In the genomic region with DNA sequence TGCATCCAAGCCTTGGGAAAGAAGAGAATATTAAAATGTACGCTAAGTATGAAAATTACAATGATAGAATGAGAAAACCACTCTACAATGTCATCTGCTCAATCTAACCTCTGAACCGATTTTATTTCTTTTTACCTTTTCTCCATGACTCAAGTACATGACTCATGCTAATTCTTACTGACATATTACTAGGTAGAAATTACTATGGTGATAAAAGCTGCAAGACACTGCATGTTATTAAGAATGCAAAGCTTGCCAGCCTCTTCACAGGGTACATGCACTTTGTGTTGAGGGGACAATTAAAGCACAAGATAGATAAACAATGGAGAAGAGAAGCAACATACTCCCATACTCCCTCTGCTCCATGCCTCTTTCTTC, we compare ENCODE assay signal across 17 cellular contexts. TPM values are rescaled to one million over a fixed set of nuclear protein-coding genes. Genes with fewer than 3 reads are reported as not detected.
DNase-seq lines count a peak whose midpoint lies in the region; ATAC-seq, FAIRE-seq and TF ChIP-seq lines count a peak whose summit lies in the region.
"Had no signal": no experiment of that assay in that cellular context is flagged by ENCODE, and none has a peak within 500 bp of the region (broad histone marks: within the 10 kb centered on the region; RNA-seq: fewer than 3 reads in every experiment).

No MANE protein-coding gene starts in this region.

- H3K36me3 ChIP-seq in breast epithelium = peaks cover 6% of the 10 kb centered on the region
- peaks cover 16 to 23% of the 10 kb centered on the region in 2 donors for H3K36me3 ChIP-seq in small intestine (ENCODE audit: control insufficient read depth in 2 of 2, insufficient read depth in 2 of 2, low read length in 2 of 2)

- H3K4me3 ChIP-seq in breast epithelium = no peak overlapping the region
- no peak overlapping the region for H3K4me3 ChIP-seq in small intestine (ENCODE audit: low read depth in 1 of 2, low read length in 2 of 2)

- no peak for FAIRE-seq in small intestine (lab: Jason Lieb, UNC)
- FAIRE-seq: D721Med, H1 had no signal

- peak overlapping the region; percentile 82 for H3K27ac Mint-ChIP-seq in MCF 10A (ENCODE audit: low read depth, unreplicated experiment)
- H3K27ac Mint-ChIP-seq: T-cell had no signal

- no peaks in the 10 kb centered on the region for H3K9me3 ChIP-seq in breast epithelium
- H3K9me3 ChIP-seq in small intestine (ENCODE audit: control insufficient read depth, low read depth) = no peaks in the 10 kb centered on the region

- no TSS peak for BruUV-seq in MCF 10A (replicated peaks; lab: Mats Ljungman, UMichigan)

- H3K4me3 Mint-ChIP-seq in MCF 10A (ENCODE audit: unreplicated experiment) = no peak overlapping the region
- H3K4me3 Mint-ChIP-seq: brain, T-cell had no signal

- 75 to 92% (median 91%) methylated on average over 2 of the region's 2 CpGs for WGBS in small intestine, 3 donors

- ATAC-seq in esophagus mucosa (peak; percentile 80), HG02852 (IDR thresholded peaks at IDR 0.05; ENCODE audit: unreplicated experiment) (no peak)
- ATAC-seq: T-cell had no signal

- H3K27ac ChIP-seq in breast epithelium = no peak overlapping the region
- H3K27ac ChIP-seq in small intestine (ENCODE audit: low read depth in 1 of 2, low read length in 1 of 2) = no peak overlapping the region
- H3K27ac ChIP-seq: KMS-11 had no signal

- peaks cover 10% of the 10 kb centered on the region for H3K4me1 Mint-ChIP-seq in MCF 10A (ENCODE audit: insufficient read depth, unreplicated experiment)
- H3K4me1 Mint-ChIP-seq: brain, T-cell had no signal

- DNase-seq in MCF 10A (ENCODE audit: unreplicated experiment) = peak; percentile 54
- no peak for DNase-seq in breast epithelium (ENCODE audit: low spot score in 2 of 2)
- DNase-seq in RKO (ENCODE audit: low spot score) = peak; percentile 28
- peak; percentile 24 for DNase-seq in small intestine
- no peak for DNase-seq in stimulated activated CD8-positive, alpha-beta memory T cell treated with anti-CD3 and anti-CD28 coated beads, Interleukin-4, amount 100 ng/mL, for 48 hours
- DNase-seq in HUDEP-2 (lab: John Stamatoyannopoulos, UW; ENCODE audit: unreplicated experiment in 76 of 76) = no peak
- DNase-seq: effector CD8-positive, alpha-beta T cell; foreskin melanocyte; NCI-H1436; NCI-H524 treated with DMSO at 0.1 percent for 48 hours; T-cell had no signal

- no peak for TF ChIP-seq POLR2A in breast epithelium (IDR thresholded peaks at IDR 0.05)

- intact Hi-C loops in MCF 10A (cut with micrococcal nuclease) (no loop called here), breast epithelium (cut with DNase I; ENCODE audit: low total_unique reads) (no loop called here)

- POLR2A ChIA-PET in MCF 10A (lab: Yijun Ruan, JAX) = interaction anchor here (1.3 to 2.2 kb wide), 2 partner anchors 8 to 89 kb away, joined by 5 read pairs; partner anchors contain the start of gene WDR33

- H3K4me1 ChIP-seq in breast epithelium (no peaks in the 10 kb centered on the region), small intestine (ENCODE audit: control insufficient read depth in 2 of 2, insufficient read depth in 1 of 2, low read depth in 1 of 2, low read length in 1 of 2) (no peaks in the 10 kb centered on the region)

- CTCF ChIA-PET in MCF 10A (lab: Yijun Ruan, JAX) = interaction anchor here (0.6 kb wide), 1 partner anchor 16 kb away, joined by 3 read pairs; no protein-coding TSS in a partner anchor

- H3K27me3 ChIP-seq in breast epithelium (no peaks in the 10 kb centered on the region), small intestine (ENCODE audit: control insufficient read depth in 2 of 2, insufficient read depth in 2 of 2, low read length in 2 of 2) (no peaks in the 10 kb centered on the region)

- peaks cover 61% of the 10 kb centered on the region for H3K36me3 Mint-ChIP-seq in MCF 10A (ENCODE audit: insufficient read depth, unreplicated experiment)

- TF ChIP-seq CTCF in MCF 10A (IDR thresholded peaks at IDR 0.05; ENCODE audit: unreplicated experiment) = no peak
- no peak for TF ChIP-seq CTCF in breast epithelium (IDR thresholded peaks at IDR 0.05)

- H3K9me3 Mint-ChIP-seq in MCF 10A (ENCODE audit: unreplicated experiment) = no peaks in the 10 kb centered on the region
- H3K9me3 Mint-ChIP-seq: brain, T-cell had no signal

- H3K27me3 Mint-ChIP-seq in MCF 10A (ENCODE audit: insufficient read depth, unreplicated experiment) = no peaks in the 10 kb centered on the region
- H3K27me3 Mint-ChIP-seq: brain, T-cell had no signal

RNA-seq across cellular contexts. Expression of gene SFT2D3, which starts 20.7 kb away (rescaled TPM):
- total RNA-seq in MCF 10A (2022) (3.6 and 4.1 TPM in 2 replicates), breast epithelium (10 to 100 TPM in 2 of 3 donors, 1 to 10 TPM in 1; 9.8 to 12.3 (median 10.9) TPM), esophagus mucosa (3.6 TPM)
- polyA plus RNA-seq in small intestine = 1 to 10 TPM; 3.8 to 7.4 (median 4.7) TPM

RNA-seq across cellular contexts. Expression of gene LIMS2, which starts 46.6 kb away (rescaled TPM):
- total RNA-seq in MCF 10A (2022) (not detected in 2 replicates), breast epithelium (10 to 100 TPM in 2 of 3 donors, 1 to 10 TPM in 1; 9.5 to 27.9 (median 19.4) TPM), esophagus mucosa (6.0 TPM)
- polyA plus RNA-seq in small intestine = 10 to 100 TPM in 2 of 3 donors, 1 to 10 TPM in 1; 2.2 to 39.5 (median 10.8) TPM

Comparison
In these comparisons a context has a peak if more than half of its experiments do, and no peak if none do; other contexts are left out.
1. DNase-seq: peak in MCF 10A (single experiment), RKO (single experiment) and small intestine (single experiment); none in breast epithelium (0 of 2), stimulated activated CD8-positive, alpha-beta memory T cell treated with anti-CD3 and anti-CD28 coated beads, Interleukin-4, amount 100 ng/mL, for 48 hours (single experiment) and HUDEP-2 (0 of 76).